Comparison of ENCODE assay signal across 8 cellular contexts in the genomic region with DNA sequence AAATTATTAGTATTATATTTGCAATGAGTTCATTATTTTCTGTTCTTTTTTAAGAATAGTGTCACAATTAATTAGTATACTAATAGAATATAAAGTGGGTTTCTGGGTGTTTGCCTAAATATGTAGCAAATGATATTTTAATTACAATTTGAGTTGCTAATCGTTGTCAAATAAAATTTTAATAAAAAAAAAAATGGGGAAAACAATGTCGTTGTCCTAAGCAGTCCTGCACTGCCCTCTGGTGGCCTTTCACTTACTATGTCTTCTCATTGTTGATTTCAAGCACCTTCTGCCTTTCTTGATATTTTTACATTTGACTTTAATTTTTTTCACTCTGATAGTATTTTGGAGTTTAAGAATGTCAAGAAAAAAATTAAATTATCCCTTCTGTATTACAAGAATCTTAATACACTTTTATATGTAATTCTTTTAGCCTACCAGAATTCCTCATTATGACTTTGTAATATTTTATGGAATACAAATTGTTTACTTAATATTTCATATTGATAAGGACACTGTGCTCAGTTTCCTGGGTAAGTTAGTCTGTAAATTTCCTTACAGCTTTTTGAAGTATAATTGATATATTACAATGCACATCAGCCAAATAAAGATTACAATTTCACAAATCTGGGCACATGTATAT.
A peak's percentile ranks its signal among the peaks of the same experiment; 100 is the strongest.
DNase-seq lines count a peak whose midpoint lies in the region; ATAC-seq and TF ChIP-seq lines count a peak whose summit lies in the region.

No MANE protein-coding gene starts in this region.

- no peaks in the 10 kb centered on the region for H3K4me1 ChIP-seq in RWPE2 (ENCODE audit: insufficient read depth, poor library complexity, severe bottlenecking)

- no peaks in the 10 kb centered on the region for H3K36me3 ChIP-seq in RWPE2 (ENCODE audit: low read depth)

- peaks cover 3% of the 10 kb centered on the region for H3K9me3 ChIP-seq in RWPE2 (ENCODE audit: severe bottlenecking)

- TF ChIP-seq CTCF in RWPE2 (IDR thresholded peaks at IDR 0.05; ENCODE audit: poor library complexity, severe bottlenecking): peak; percentile 73

- H3K27ac ChIP-seq in RWPE2 (ENCODE audit: poor library complexity, severe bottlenecking): no peak overlapping the region

- no peak overlapping the region for H3K4me3 ChIP-seq in RWPE2 (ENCODE audit: severe bottlenecking)

- TF ChIP-seq POLR2A in erythroblast (IDR thresholded peaks at IDR 0.05; ENCODE audit: low read length): no peak

- ATAC-seq in HG02798 (IDR thresholded peaks at IDR 0.05; ENCODE audit: poor library complexity, unreplicated experiment) (peak; percentile 44), RWPE2 (ENCODE audit: low read depth) (no peak), HG02623 (IDR thresholded peaks at IDR 0.05; ENCODE audit: unreplicated experiment) (no peak)

- peak; percentile 32 for DNase-seq in DMS53 treated with DMSO at 0.1 percent for 48 hours (lab: John Stamatoyannopoulos, UW; ENCODE audit: unreplicated experiment)
- no peak for DNase-seq in RWPE2 (ENCODE audit: low spot score)
- DNase-seq in erythroblast (lab: John Stamatoyannopoulos, UW): peak; percentile 41 to 60
- DNase-seq in pons (ENCODE audit: low spot score): peak; percentile 42
- no peak for DNase-seq in central memory CD4-positive, alpha-beta T cell
- DNase-seq in activated effector memory CD4-positive, alpha-beta T cell treated with anti-CD3 and anti-CD28 coated beads, Interleukin-2, amount 50 U/mL, for 16 hours: no peak

- H3K27me3 ChIP-seq in RWPE2 (ENCODE audit: insufficient read depth, poor library complexity, severe bottlenecking): no peaks in the 10 kb centered on the region

Comparison
In these comparisons a context has a peak if more than half of its experiments do, and no peak if none do; other contexts are left out.
1. DNase-seq: peak in DMS53 treated with DMSO at 0.1 percent for 48 hours (single experiment), erythroblast (2 of 2) and pons (single experiment); none in RWPE2 (single experiment), central memory CD4-positive, alpha-beta T cell (single experiment) and activated effector memory CD4-positive, alpha-beta T cell treated with anti-CD3 and anti-CD28 coated beads, Interleukin-2, amount 50 U/mL, for 16 hours (single experiment).